ENCODE assay signal across 10 cellular contexts in genomic region chr9:24245988-24246387, GRCh38.
A peak's percentile ranks its signal among the peaks of the same experiment; 100 is the strongest.
DNase-seq lines count a peak whose midpoint lies in the region; ATAC-seq, FAIRE-seq and TF ChIP-seq lines count a peak whose summit lies in the region.
"Had no signal": no experiment of that assay in that cellular context is flagged by ENCODE, and none has a peak within 500 bp of the region (broad histone marks: within the 10 kb centered on the region; RNA-seq: fewer than 3 reads in every experiment).

No MANE protein-coding gene starts in this region.

- H4K20me1 ChIP-seq in DOHH2 (ENCODE audit: control insufficient read depth, insufficient read depth, low read depth, low read length), result no peaks in the 10 kb centered on the region
- H4K20me1 ChIP-seq in Karpas-422 (ENCODE audit: insufficient read depth, low read depth, low read length), result no peaks in the 10 kb centered on the region

- H3K27ac ChIP-seq in DOHH2 (ENCODE audit: low read depth, low read length), result no peak overlapping the region
- no peak overlapping the region for H3K27ac ChIP-seq in Karpas-422 (ENCODE audit: low read length)
- H3K27ac ChIP-seq in VCaP, result no peak overlapping the region
- H3K27ac ChIP-seq in CD4-positive, alpha-beta T cell (ENCODE audit: low read depth, low read length), result no peak overlapping the region
- no peak overlapping the region for H3K27ac ChIP-seq in pancreas

- no peak overlapping the region for H2AFZ ChIP-seq in Karpas-422 (ENCODE audit: low read length)

- H3K9me3 ChIP-seq in DOHH2 (ENCODE audit: control insufficient read depth, insufficient read depth, low read length) (no peaks in the 10 kb centered on the region), Karpas-422 (ENCODE audit: low read length) (0 out of 2 replicates have a peak, but pooled peaks cover 5% of the 10 kb centered on the region), pancreas (no peaks in the 10 kb centered on the region)
- no peaks in the 10 kb centered on the region for H3K9me3 ChIP-seq in CD4-positive, alpha-beta T cell (ENCODE audit: control insufficient read depth, low read length)

- H3K79me2 ChIP-seq in DOHH2 (ENCODE audit: control insufficient read depth, low read length), result no peaks in the 10 kb centered on the region
- H3K79me2 ChIP-seq in Karpas-422 (ENCODE audit: low read length), result no peaks in the 10 kb centered on the region

- peak; percentile 65 for DNase-seq in Karpas-422
- peak; percentile 14 for DNase-seq in left kidney (ENCODE audit: low read depth, low spot score)
- DNase-seq in CD4-positive, alpha-beta T cell, result no peak
- DNase-seq in pancreas, result no peak
- no peak for DNase-seq in left cardiac atrium
- DNase-seq: central memory CD4-positive, alpha-beta T cell had no signal

- H3K4me2 ChIP-seq in DOHH2 (ENCODE audit: low read length) (no peak overlapping the region), Karpas-422 (ENCODE audit: low read depth, low read length, poor library complexity, severe bottlenecking) (no peak overlapping the region)

- peak; percentile 47 for TF ChIP-seq CTCF in DOHH2 (IDR thresholded peaks at IDR 0.05; ENCODE audit: low read depth, low read length, poor library complexity, severe bottlenecking)
- TF ChIP-seq CTCF in VCaP (conservative IDR thresholded peaks at IDR 0.05), result peak; percentile 79
- TF ChIP-seq CTCF in CD4-positive, alpha-beta T cell (IDR thresholded peaks at IDR 0.05), result no peak
- TF ChIP-seq CTCF in pancreas (IDR thresholded peaks at IDR 0.05), result no peak

- no peak for ATAC-seq in CD4-positive, alpha-beta T cell (ENCODE audit: poor library complexity)
- ATAC-seq in pancreas (no peak), HG03442 (IDR thresholded peaks at IDR 0.05; ENCODE audit: unreplicated experiment) (no peak), left cardiac atrium (no peak)

- H3K36me3 Mint-ChIP-seq in CD4-positive, alpha-beta T cell (ENCODE audit: low read depth), result no peaks in the 10 kb centered on the region

- no peaks in the 10 kb centered on the region for H3K27me3 Mint-ChIP-seq in CD4-positive, alpha-beta T cell

- H3K27ac Mint-ChIP-seq in CD4-positive, alpha-beta T cell, result no peak overlapping the region
- H3K27ac Mint-ChIP-seq: T-helper 1 cell treated with Interleukin-12 subunit alpha and Interleukin-12 subunit beta and Interleukin-4 antibody, amounts not matched to agents 30 μg/mL and 1 μg/mL, for 36 hours had no signal

- no peaks in the 10 kb centered on the region for H3K4me1 Mint-ChIP-seq in CD4-positive, alpha-beta T cell (ENCODE audit: low read depth)

- no peak overlapping the region for H3K9ac ChIP-seq in Karpas-422 (ENCODE audit: low read length)

- H3K9me3 Mint-ChIP-seq in CD4-positive, alpha-beta T cell, result peaks cover 18% of the 10 kb centered on the region

- CTCF ChIA-PET in CD4-positive, alpha-beta T cell (lab: Charles Lee), result no interaction called here

- intact Hi-C loops in CD4-positive, alpha-beta T cell (cut with DNase I, micrococcal nuclease), result no loop called here
- intact Hi-C loops in pancreas (cut with DNase I) (no loop called here), left cardiac atrium (cut with DNase I) (no loop called here)

- no peak for FAIRE-seq in pancreas (lab: Jason Lieb, UNC)

- H3K27me3 ChIP-seq in DOHH2 (ENCODE audit: control insufficient read depth, low read length) (no peaks in the 10 kb centered on the region), Karpas-422 (ENCODE audit: low read length) (no peaks in the 10 kb centered on the region), pancreas (no peaks in the 10 kb centered on the region)
- no peaks in the 10 kb centered on the region for H3K27me3 ChIP-seq in CD4-positive, alpha-beta T cell (ENCODE audit: control insufficient read depth, insufficient read depth, low read length)

- H3K4me3 ChIP-seq in DOHH2 (ENCODE audit: low read length) (no peak overlapping the region), Karpas-422 (ENCODE audit: low read length) (no peak overlapping the region), pancreas (no peak overlapping the region)

- H3F3A ChIP-seq in DOHH2 (ENCODE audit: control insufficient read depth, insufficient read depth), result no peaks in the 10 kb centered on the region

- H3K9me2 ChIP-seq in DOHH2 (replicated peaks; ENCODE audit: control insufficient read depth, low read length) (no peaks in the 10 kb centered on the region), Karpas-422 (replicated peaks; ENCODE audit: insufficient read depth, low read length) (no peaks in the 10 kb centered on the region)

- H3K4me3 Mint-ChIP-seq in CD4-positive, alpha-beta T cell, result no peak overlapping the region
- H3K4me3 Mint-ChIP-seq: T-helper 1 cell treated with Interleukin-12 subunit alpha and Interleukin-12 subunit beta and Interleukin-4 antibody, amounts not matched to agents 30 μg/mL and 1 μg/mL, for 36 hours had no signal

- H3K36me3 ChIP-seq in DOHH2 (ENCODE audit: control insufficient read depth, low read length) (no peaks in the 10 kb centered on the region), Karpas-422 (ENCODE audit: insufficient read depth, low read length) (no peaks in the 10 kb centered on the region), pancreas (no peaks in the 10 kb centered on the region)

- 12 to 14% methylated on average over 2 of the region's 2 CpGs for WGBS in pancreas, 2 donors

- no peaks in the 10 kb centered on the region for H3K4me1 ChIP-seq in DOHH2 (ENCODE audit: control insufficient read depth, low read length)
- no peaks in the 10 kb centered on the region for H3K4me1 ChIP-seq in Karpas-422 (ENCODE audit: low read length)
- no peaks in the 10 kb centered on the region for H3K4me1 ChIP-seq in pancreas

- POLR2A ChIA-PET in CD4-positive, alpha-beta T cell (lab: Charles Lee), result no interaction called here

Comparison
In these comparisons a context has a peak if more than half of its experiments do, and no peak if none do; other contexts are left out.
1. CTCF ChIP-seq: peak in DOHH2 (single experiment) and VCaP (single experiment); none in CD4-positive, alpha-beta T cell (single experiment) and pancreas (0 of 4).
2. DNase-seq: peak in Karpas-422 (single experiment) and left kidney (single experiment); none in CD4-positive, alpha-beta T cell (0 of 10), pancreas (0 of 6) and left cardiac atrium (single experiment).